In genomic region chr5:145737578-145737977, GRCh38 we compare ENCODE assay signal across 25 cellular contexts.
"Had no signal": no experiment of that assay in that cellular context is flagged by ENCODE, and none has a peak within 500 bp of the region (broad histone marks: within the 10 kb centered on the region; RNA-seq: fewer than 3 reads in every experiment).

No MANE protein-coding gene starts in this region.

- H3K27me3 ChIP-seq: left lung, pancreas, spleen, suprapubic skin, tibial artery, upper lobe of right lung had no signal

- ATAC-seq: left cardiac atrium; left lung; lower lobe of right lung; naive thymus-derived CD8-positive, alpha-beta T cell; pancreas; right cardiac atrium; sciatic nerve; stimulated activated effector memory CD8-positive, alpha-beta T cell treated with anti-CD3 and anti-CD28 coated beads, Interleukin-12 subunit alpha, Interleukin-12 subunit beta, amount 100 ng/mL, for 72 hours; upper lobe of right lung had no signal

- H3K36me3 ChIP-seq: left lung, lower lobe of right lung, pancreas, prostate gland, suprapubic skin, thoracic aorta, upper lobe of right lung had no signal

- H3K4me1 ChIP-seq: left lung, lower lobe of right lung, pancreas, prostate gland, spleen, suprapubic skin, tibial artery, upper lobe of right lung had no signal

- H3K27ac ChIP-seq: left lung, lower lobe of right lung, pancreas, prostate gland, skin epidermis, spleen, suprapubic skin, thoracic aorta, tibial artery, upper lobe of right lung had no signal

- H3K4me3 ChIP-seq: left lung, lower lobe of right lung, pancreas, prostate gland, skin epidermis, spleen, suprapubic skin, thoracic aorta, tibial artery, upper lobe of right lung had no signal

- H3K9me3 ChIP-seq: lower lobe of right lung, pancreas, prostate gland, suprapubic skin, thoracic aorta, tibial artery, upper lobe of right lung had no signal

- DNase-seq: hippocampal formation; kidney glomerular epithelial cell; left cardiac atrium; left lung; lower lobe of right lung; mammary epithelial cell; mesendoderm; naive thymus-derived CD8-positive, alpha-beta T cell; nucleus accumbens; pancreas; posterior cingulate gyrus; retina; right cardiac atrium; spleen; stimulated activated CD4-positive, alpha-beta T cell treated with anti-CD3 and anti-CD28 coated beads, Interleukin-4, amount 100 ng/mL, for 24 hours; stimulated activated naive CD4-positive, alpha-beta T cell; tibial artery; trophoblast cell; upper lobe of right lung had no signal
